In the genomic region with DNA sequence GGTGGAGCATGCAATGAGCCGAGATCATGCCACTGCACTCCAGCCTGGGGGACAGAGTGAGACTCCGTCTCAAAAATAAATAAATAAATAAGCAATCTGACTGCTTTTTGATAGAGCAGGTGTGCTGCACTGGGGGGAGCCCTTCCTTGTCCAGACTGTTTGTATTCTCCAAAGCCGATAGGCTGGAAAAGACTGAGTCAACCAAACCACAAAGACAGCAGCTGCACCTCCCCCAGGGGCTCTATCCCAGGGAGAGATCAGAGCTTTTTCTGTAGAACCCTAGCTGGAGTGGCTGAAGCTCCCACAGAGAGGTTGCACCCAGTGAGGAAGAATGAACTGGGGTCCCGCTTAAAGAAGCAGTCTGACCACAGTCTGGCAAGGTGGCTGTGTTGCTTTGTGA, we compare ENCODE assay signal across 15 cellular contexts. TPM values are rescaled to one million over a fixed set of nuclear protein-coding genes. Genes with fewer than 3 reads are reported as not detected.
"Had no signal": no experiment of that assay in that cellular context is flagged by ENCODE, and none has a peak within 500 bp of the region (broad histone marks: within the 10 kb centered on the region; RNA-seq: fewer than 3 reads in every experiment).

No MANE protein-coding gene starts in this region.

- H3K4me2 ChIP-seq: hepatocyte had no signal

- H2AFZ ChIP-seq: hepatocyte had no signal

- H3K36me3 ChIP-seq: adrenal gland, uterus had no signal

- ATAC-seq: activated CD4-positive, CD25-positive, alpha-beta regulatory T cell treated with anti-CD3 and anti-CD28 coated beads, Interleukin-2, amount 50 U/mL, for 24 hours had no signal

- DNase-seq: activated CD4-positive, alpha-beta T cell treated with anti-CD3 and anti-CD28 coated beads, Interleukin-2, amount 50 U/mL, for 4 hours; activated naive CD4-positive, alpha-beta T cell treated with anti-CD3 and anti-CD28 coated beads, Interleukin-2, amount 50 U/mL, for 16 hours; activated T-cell treated with anti-CD3 and anti-CD28 coated beads, Interleukin-2, amount 50 U/mL, for 1 hour; adrenal gland; cortex of kidney; effector CD8-positive, alpha-beta T cell; naive B cell; retina; uterus had no signal

- H3K79me2 ChIP-seq: hepatocyte had no signal

- H3K4me3 Mint-ChIP-seq: central memory CD8-positive, alpha-beta T cell; naive B cell had no signal

- H3K4me3 ChIP-seq: adrenal gland, hepatocyte, skin epidermis, uterus had no signal

- H3K4me1 Mint-ChIP-seq: central memory CD8-positive, alpha-beta T cell; naive B cell had no signal

- H3K27ac Mint-ChIP-seq: naive B cell had no signal

- H3K27ac ChIP-seq: adrenal gland, hepatocyte, skin epidermis, uterus had no signal

- H3K4me1 ChIP-seq: adrenal gland, uterus had no signal

- H3K27me3 ChIP-seq: hepatocyte, uterus had no signal

- H3K9me3 ChIP-seq: adrenal gland, uterus had no signal

RNA-seq across cellular contexts. Expression of a gene that starts 45.8 kb away (rescaled TPM):
- total RNA-seq: adrenal gland, hepatocyte, kidney epithelial cell, liver, uterus had no signal
- polyA plus RNA-seq: adrenal gland, liver had no signal
